ENCODE assay signal across 2 cellular contexts in genomic region chr7:128847721-128848211, GRCh38.
TF ChIP-seq lines count a peak whose summit lies in the region.

No MANE protein-coding gene starts in this region.

TF ChIP-seq in HEK293, 187 proteins besides CTCF, POLR2A, EP300 and RAD21:
- TF ChIP-seq YY1 (tag by site-specific recombination; IDR thresholded peaks at IDR 0.05) = no peak
- TF ChIP-seq GLIS1 (tag by site-specific recombination; IDR thresholded peaks at IDR 0.05) = 0 out of 2 replicates have a peak, but pooled peaks have one; percentile 48
- no peak for TF ChIP-seq PRDM10 (tag by site-specific recombination; IDR thresholded peaks at IDR 0.05)
- peak; percentile 90 for TF ChIP-seq ZIC2 (tag by site-specific recombination; IDR thresholded peaks at IDR 0.05)
- no peak for TF ChIP-seq REST (tag by site-specific recombination; IDR thresholded peaks at IDR 0.05)
TF ChIP-seq in HEK293: peak in this region for 2.

TF ChIP-seq in K562, 482 proteins besides CTCF, POLR2A, EP300 and RAD21:
- TF ChIP-seq HMGN3 (IDR thresholded peaks at IDR 0.05; ENCODE audit: borderline replicate concordance, extremely low read depth, insufficient read length, low read depth, low read length) = peak; percentile 32
- TF ChIP-seq ZNF518B (CRISPR knock-in tag; IDR thresholded peaks at IDR 0.05) = no peak
- TF ChIP-seq RBM22 (IDR thresholded peaks at IDR 0.05; ENCODE audit: low read depth, low read length, poor library complexity, severe bottlenecking) = peak; percentile 83
- TF ChIP-seq RBFOX2 (IDR thresholded peaks at IDR 0.05; ENCODE audit: low read depth, low read length) = peak; percentile 55
- TF ChIP-seq E4F1 (CRISPR knock-in tag; IDR thresholded peaks at IDR 0.05; ENCODE audit: borderline replicate concordance) = no peak
- no peak for TF ChIP-seq ZZZ3 (IDR thresholded peaks at IDR 0.05)
- TF ChIP-seq ESRRA (IDR thresholded peaks at IDR 0.05; ENCODE audit: borderline replicate concordance, low read depth) = no peak
- TF ChIP-seq SUPT5H (IDR thresholded peaks at IDR 0.05) = peak; percentile 19; the same call in 1 of the 2 replicates
- TF ChIP-seq SRSF3 (IDR thresholded peaks at IDR 0.05; ENCODE audit: insufficient read depth, low read length) = no peak
- peak; percentile 71 for TF ChIP-seq POLR2G (IDR thresholded peaks at IDR 0.05; ENCODE audit: low read depth, low read length)
- no peak for TF ChIP-seq TAL1 (IDR thresholded peaks at IDR 0.05)
- TF ChIP-seq PRMT5 (CRISPR knock-in tag; IDR thresholded peaks at IDR 0.05) = 0 out of 2 replicates have a peak, but pooled peaks have one; percentile 17
- TF ChIP-seq NFE2L1 (tag; IDR thresholded peaks at IDR 0.05; ENCODE audit: borderline replicate concordance, low read depth) = no peak
